In genomic region chr2:80112790-80113189, GRCh38 we compare ENCODE assay signal across 23 cellular contexts.
"Had no signal": no experiment of that assay in that cellular context is flagged by ENCODE, and none has a peak within 500 bp of the region (broad histone marks: within the 10 kb centered on the region; RNA-seq: fewer than 3 reads in every experiment).

No MANE protein-coding gene starts in this region.

- DNase-seq: activated B cell treated with CpG ODN at 0.5 μM for 24 hours; activated CD4-positive, alpha-beta T cell treated with anti-CD3 and anti-CD28 coated beads for 48 hours; activated CD4-positive, alpha-beta T cell treated with anti-CD3 and anti-CD28 coated beads, Interleukin-2, amount 50 U/mL, for 1 hour; activated CD4-positive, alpha-beta T cell treated with anti-CD3 and anti-CD28 coated beads, Interleukin-2, amount 50 U/mL, for 48 hours; activated CD8-positive, alpha-beta memory T cell treated with anti-CD3 and anti-CD28 coated beads for 24 hours; activated CD8-positive, alpha-beta T cell treated with anti-CD3 and anti-CD28 coated beads for 36 hours; activated effector memory CD4-positive, alpha-beta T cell treated with Interleukin-2 at 50 U/mL for 16 hours; activated gamma-delta T cell treated with Interleukin-2 at 50 U/mL for 16 hours; activated naive CD4-positive, alpha-beta T cell treated with anti-CD3 and anti-CD28 coated beads, Interleukin-2, amount 50 U/mL, for 16 hours; activated naive CD4-positive, alpha-beta T cell treated with Interleukin-2 at 50 U/mL for 16 hours; activated T-cell treated with anti-CD3 and anti-CD28 coated beads, Interleukin-2, amount 50 U/mL, for 4 hours; amniotic stem cell; anterior cingulate cortex; brain microvascular endothelial cell; dorsolateral prefrontal cortex; effector memory CD4-positive, alpha-beta T cell; erythroblast; foreskin keratinocyte; gastrocnemius medialis; glutamatergic neuron; heart left ventricle; T1000; WERI-Rb-1 had no signal
